ENCODE assay signal across 8 cellular contexts in the genomic region with DNA sequence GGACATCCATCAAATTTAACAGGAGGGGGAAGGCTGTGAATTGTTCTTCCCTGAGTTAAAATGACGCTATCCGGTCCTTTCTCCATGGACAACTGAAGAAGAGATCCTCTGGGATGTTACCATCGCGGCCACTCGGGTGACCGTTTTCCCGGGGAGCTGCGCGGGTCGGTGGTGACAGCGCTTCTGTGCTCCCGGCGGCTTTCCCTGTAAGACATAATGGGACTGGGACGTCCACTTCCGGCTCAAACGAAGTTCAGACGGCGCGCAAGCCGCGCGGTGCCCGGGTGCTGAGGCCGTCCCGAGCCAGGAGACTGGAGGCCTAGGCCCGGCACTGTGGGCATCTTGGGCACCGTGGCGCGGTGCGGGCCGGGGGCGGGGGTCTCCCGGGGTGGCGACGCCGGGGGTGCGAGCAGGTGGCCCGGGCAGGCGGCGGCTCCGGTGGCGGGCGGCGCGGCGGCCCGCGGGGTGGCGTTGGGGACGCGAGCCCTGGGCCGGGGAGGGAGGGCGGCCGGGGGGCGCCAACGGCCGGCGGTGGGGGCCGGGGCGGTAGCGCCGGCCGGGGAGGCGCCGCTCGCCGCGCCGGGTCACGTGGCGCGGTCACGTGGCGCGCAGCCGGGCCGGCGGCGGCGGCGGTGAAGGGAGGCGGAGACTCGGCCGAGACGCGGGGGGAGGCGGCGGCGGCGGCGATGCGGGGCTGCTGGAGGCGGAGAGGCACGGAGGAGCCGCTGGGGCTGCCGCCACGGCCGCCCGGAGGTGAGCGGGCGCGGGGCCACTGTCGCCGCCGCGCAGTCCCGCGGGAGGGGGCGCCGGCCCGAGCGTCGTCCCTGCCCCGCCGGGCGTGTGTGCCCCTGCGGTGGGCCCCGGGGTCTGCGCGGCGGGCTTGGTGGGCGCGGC.
DNase-seq lines count a peak whose midpoint lies in the region; ATAC-seq, FAIRE-seq and TF ChIP-seq lines count a peak whose summit lies in the region.

No MANE protein-coding gene starts in this region.

- no peaks in the 10 kb centered on the region for H3K9me2 ChIP-seq in SK-N-SH

- H3K36me3 ChIP-seq in SK-N-SH (replicated peaks in 1 of 2; ENCODE audit: control insufficient read depth in 1 of 2, insufficient read depth in 2 of 2, low read length in 1 of 2) (peaks cover 0 to 3% of the 10 kb centered on the region in 2 experiments), pancreas (no peaks in the 10 kb centered on the region), upper lobe of right lung (no peaks in the 10 kb centered on the region)

- FAIRE-seq in pancreas (lab: Jason Lieb, UNC), result no peak

- POLR2A ChIA-PET in SK-N-SH (lab: Yijun Ruan, JAX), result interaction anchor here (1.5 kb wide), 1 partner anchor 11 kb away, joined by 3 read pairs; no protein-coding TSS in a partner anchor

- peak overlapping the region; percentile 84 for H3K9ac ChIP-seq in SK-N-SH

- TF ChIP-seq EP300 in Ishikawa (IDR thresholded peaks at IDR 0.05; ENCODE audit: borderline replicate concordance), result no peak; the same call in 1 of the 2 replicates
- TF ChIP-seq EP300 in SK-N-SH (IDR thresholded peaks at IDR 0.05; ENCODE audit: borderline replicate concordance in 1 of 2, low read depth in 1 of 2, low read length in 1 of 2), result no peak

- CTCF ChIA-PET in SK-N-SH (lab: Yijun Ruan, JAX), result interaction anchor here (1.1 to 2.5 kb wide), 5 partner anchors 11 to 459 kb away, joined by 3 to 18 read pairs (median 5); no protein-coding TSS in a partner anchor

- peak overlapping the region; percentile 82 for H2AFZ ChIP-seq in SK-N-SH (ENCODE audit: low read depth)

- peak overlapping the region; percentile 75 to 85 for H3K27ac Mint-ChIP-seq in activated naive CD4-positive, alpha-beta T cell treated with anti-CD3 and anti-CD28 coated beads, Interleukin-2, amount 50 U/mL, for 72 hours

- H3K27me3 ChIP-seq in SK-N-SH (ENCODE audit: insufficient read depth) (no peaks in the 10 kb centered on the region), pancreas (no peaks in the 10 kb centered on the region), upper lobe of right lung (no peaks in the 10 kb centered on the region)

- H3K9me3 ChIP-seq in SK-N-SH (no peaks in the 10 kb centered on the region), pancreas (no peaks in the 10 kb centered on the region), upper lobe of right lung (no peaks in the 10 kb centered on the region)

- 4% methylated on average over 6 of the region's 123 CpGs for WGBS in SK-N-SH (ENCODE audit: low lambda C conversion rate)
- 1 to 2% methylated on average over 40 to 123 of the region's 123 CpGs for WGBS in pancreas, 2 donors

- peaks cover 52% of the 10 kb centered on the region for H3K79me2 ChIP-seq in SK-N-SH (ENCODE audit: insufficient read depth)

- peak; percentile 69 for ATAC-seq in GM21576 (IDR thresholded peaks at IDR 0.05; ENCODE audit: unreplicated experiment)
- ATAC-seq in activated naive CD4-positive, alpha-beta T cell treated with anti-CD3 and anti-CD28 coated beads, Interleukin-2, amount 50 U/mL, for 72 hours, result peak; percentile 88 to 89
- peak; percentile 84 for ATAC-seq in Right ventricle myocardium superior (ENCODE audit: poor library complexity)
- ATAC-seq in pancreas, result peak; percentile 73 to 82 (median 78)
- ATAC-seq in upper lobe of right lung, result peak; percentile 88

- intact Hi-C loops in Right ventricle myocardium superior (cut with DNase I), result no loop called here
- intact Hi-C loops in pancreas (cut with DNase I), result no loop called here
- intact Hi-C loops in upper lobe of right lung (cut with DNase I), result no loop called here

- H3K4me3 ChIP-seq in SK-N-SH (ENCODE audit: low read depth in 2 of 2, low read length in 1 of 2), result peak overlapping the region; percentile 60 to 69
- peak overlapping the region; percentile 51 to 73 (median 62) for H3K4me3 ChIP-seq in pancreas
- peak overlapping the region; percentile 82 for H3K4me3 ChIP-seq in upper lobe of right lung

- TF ChIP-seq RAD21 in Ishikawa (IDR thresholded peaks at IDR 0.05; ENCODE audit: low read depth) (no peak), SK-N-SH (IDR thresholded peaks at IDR 0.05; ENCODE audit: low read length) (no peak)

- H3K9me3 Mint-ChIP-seq in activated naive CD4-positive, alpha-beta T cell treated with anti-CD3 and anti-CD28 coated beads, Interleukin-2, amount 50 U/mL, for 72 hours, result no peaks in the 10 kb centered on the region

- H3K36me3 Mint-ChIP-seq in activated naive CD4-positive, alpha-beta T cell treated with anti-CD3 and anti-CD28 coated beads, Interleukin-2, amount 50 U/mL, for 72 hours, result peaks cover 0 to 8% of the 10 kb centered on the region in 2 donors

- H3K4me1 ChIP-seq in SK-N-SH (ENCODE audit: control insufficient read depth in 1 of 2, insufficient read depth in 2 of 2, low read depth in 1 of 2, low read length in 1 of 2) (peaks cover 14 to 15% of the 10 kb centered on the region in 2 experiments; a peak in 3 of 4 replicates), pancreas (peaks cover 0 to 3% (median 0%) of the 10 kb centered on the region in 3 donors), upper lobe of right lung (peaks cover 15% of the 10 kb centered on the region)

- H3K4me2 ChIP-seq in SK-N-SH, result peak overlapping the region; percentile 83

- H4K20me1 ChIP-seq in SK-N-SH (ENCODE audit: insufficient read depth), result peaks cover 32% of the 10 kb centered on the region

- peak; percentile 29 for DNase-seq in DMS79 (lab: John Stamatoyannopoulos, UW)
- peak; percentile 97 for DNase-seq in SK-N-SH
- DNase-seq in activated naive CD4-positive, alpha-beta T cell treated with anti-CD3 and anti-CD28 coated beads, Interleukin-2, amount 50 U/mL, for 72 hours (ENCODE audit: low spot score in 2 of 2), result peak; percentile 74 to 75
- DNase-seq in Right ventricle myocardium superior, result peak; percentile 84
- DNase-seq in pancreas, result peak; percentile 69 to 92 (median 78)
- peak; percentile 90 for DNase-seq in upper lobe of right lung

- H3K27ac ChIP-seq in SK-N-SH (ENCODE audit: low read depth in 2 of 2, low read length in 1 of 2) (peak overlapping the region; percentile 86 to 89), pancreas (peak overlapping the region; percentile 62 to 83 (median 70)), upper lobe of right lung (peak overlapping the region; percentile 87)

- peaks cover 21% of the 10 kb centered on the region for H3F3A ChIP-seq in SK-N-SH (replicated peaks; ENCODE audit: insufficient read depth)

- TF ChIP-seq CTCF in SK-N-SH (IDR thresholded peaks at IDR 0.05) (no peak), pancreas (IDR thresholded peaks at IDR 0.05) (no peak), upper lobe of right lung (IDR thresholded peaks at IDR 0.05) (no peak)

TF ChIP-seq in Ishikawa, 13 proteins besides CTCF, POLR2A, EP300 and RAD21 (continues in another document):
- TF ChIP-seq ZBTB7A (IDR thresholded peaks at IDR 0.05; ENCODE audit: low read depth) (peak; percentile 74), TEAD4 (IDR thresholded peaks at IDR 0.05) (no peak)
- TF ChIP-seq, protein P1, sequence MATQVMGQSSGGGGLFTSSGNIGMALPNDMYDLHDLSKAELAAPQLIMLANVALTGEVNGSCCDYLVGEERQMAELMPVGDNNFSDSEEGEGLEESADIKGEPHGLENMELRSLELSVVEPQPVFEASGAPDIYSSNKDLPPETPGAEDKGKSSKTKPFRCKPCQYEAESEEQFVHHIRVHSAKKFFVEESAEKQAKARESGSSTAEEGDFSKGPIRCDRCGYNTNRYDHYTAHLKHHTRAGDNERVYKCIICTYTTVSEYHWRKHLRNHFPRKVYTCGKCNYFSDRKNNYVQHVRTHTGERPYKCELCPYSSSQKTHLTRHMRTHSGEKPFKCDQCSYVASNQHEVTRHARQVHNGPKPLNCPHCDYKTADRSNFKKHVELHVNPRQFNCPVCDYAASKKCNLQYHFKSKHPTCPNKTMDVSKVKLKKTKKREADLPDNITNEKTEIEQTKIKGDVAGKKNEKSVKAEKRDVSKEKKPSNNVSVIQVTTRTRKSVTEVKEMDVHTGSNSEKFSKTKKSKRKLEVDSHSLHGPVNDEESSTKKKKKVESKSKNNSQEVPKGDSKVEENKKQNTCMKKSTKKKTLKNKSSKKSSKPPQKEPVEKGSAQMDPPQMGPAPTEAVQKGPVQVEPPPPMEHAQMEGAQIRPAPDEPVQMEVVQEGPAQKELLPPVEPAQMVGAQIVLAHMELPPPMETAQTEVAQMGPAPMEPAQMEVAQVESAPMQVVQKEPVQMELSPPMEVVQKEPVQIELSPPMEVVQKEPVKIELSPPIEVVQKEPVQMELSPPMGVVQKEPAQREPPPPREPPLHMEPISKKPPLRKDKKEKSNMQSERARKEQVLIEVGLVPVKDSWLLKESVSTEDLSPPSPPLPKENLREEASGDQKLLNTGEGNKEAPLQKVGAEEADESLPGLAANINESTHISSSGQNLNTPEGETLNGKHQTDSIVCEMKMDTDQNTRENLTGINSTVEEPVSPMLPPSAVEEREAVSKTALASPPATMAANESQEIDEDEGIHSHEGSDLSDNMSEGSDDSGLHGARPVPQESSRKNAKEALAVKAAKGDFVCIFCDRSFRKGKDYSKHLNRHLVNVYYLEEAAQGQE (IDR thresholded peaks at IDR 0.05; ENCODE audit: low read depth), result no peak

TF ChIP-seq in SK-N-SH, 30 proteins besides CTCF, POLR2A, EP300 and RAD21 (continues in another document):
- TF ChIP-seq TAF1 (IDR thresholded peaks at IDR 0.05; ENCODE audit: borderline replicate concordance, low read depth, low read length), result peak; percentile 75
- no peak for TF ChIP-seq RCOR1 (IDR thresholded peaks at IDR 0.05; ENCODE audit: low read length)
- TF ChIP-seq, protein P2, sequence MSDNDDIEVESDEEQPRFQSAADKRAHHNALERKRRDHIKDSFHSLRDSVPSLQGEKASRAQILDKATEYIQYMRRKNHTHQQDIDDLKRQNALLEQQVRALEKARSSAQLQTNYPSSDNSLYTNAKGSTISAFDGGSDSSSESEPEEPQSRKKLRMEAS (IDR thresholded peaks at IDR 0.05; ENCODE audit: low read depth), result peak; percentile 4; the same call in 1 of the 2 replicates
- TF ChIP-seq, protein P3, sequence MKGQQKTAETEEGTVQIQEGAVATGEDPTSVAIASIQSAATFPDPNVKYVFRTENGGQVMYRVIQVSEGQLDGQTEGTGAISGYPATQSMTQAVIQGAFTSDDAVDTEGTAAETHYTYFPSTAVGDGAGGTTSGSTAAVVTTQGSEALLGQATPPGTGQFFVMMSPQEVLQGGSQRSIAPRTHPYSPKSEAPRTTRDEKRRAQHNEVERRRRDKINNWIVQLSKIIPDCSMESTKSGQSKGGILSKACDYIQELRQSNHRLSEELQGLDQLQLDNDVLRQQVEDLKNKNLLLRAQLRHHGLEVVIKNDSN (IDR thresholded peaks at IDR 0.05; ENCODE audit: borderline replicate concordance, low read depth), result peak; percentile 88
- TF ChIP-seq, protein P4, sequence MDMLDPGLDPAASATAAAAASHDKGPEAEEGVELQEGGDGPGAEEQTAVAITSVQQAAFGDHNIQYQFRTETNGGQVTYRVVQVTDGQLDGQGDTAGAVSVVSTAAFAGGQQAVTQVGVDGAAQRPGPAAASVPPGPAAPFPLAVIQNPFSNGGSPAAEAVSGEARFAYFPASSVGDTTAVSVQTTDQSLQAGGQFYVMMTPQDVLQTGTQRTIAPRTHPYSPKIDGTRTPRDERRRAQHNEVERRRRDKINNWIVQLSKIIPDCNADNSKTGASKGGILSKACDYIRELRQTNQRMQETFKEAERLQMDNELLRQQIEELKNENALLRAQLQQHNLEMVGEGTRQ (IDR thresholded peaks at IDR 0.05; ENCODE audit: borderline replicate concordance, low read depth, low read length), result peak; percentile 92

Comparison
In these comparisons a context has a peak if more than half of its experiments do, and no peak if none do; other contexts are left out.
1. Peak in every context shown above with its lines: DNase-seq, ATAC-seq, H3K4me3 ChIP-seq and H3K27ac ChIP-seq.
2. DNase-seq: peak in every context shown above with its lines; median percentile 97 in SK-N-SH; 90 in upper lobe of right lung; 84 in Right ventricle myocardium superior; 78 in pancreas; 74 in activated naive CD4-positive, alpha-beta T cell treated with anti-CD3 and anti-CD28 coated beads, Interleukin-2, amount 50 U/mL, for 72 hours; 29 in DMS79.